ENCODE assay signal across 2 cellular contexts in the genomic region with DNA sequence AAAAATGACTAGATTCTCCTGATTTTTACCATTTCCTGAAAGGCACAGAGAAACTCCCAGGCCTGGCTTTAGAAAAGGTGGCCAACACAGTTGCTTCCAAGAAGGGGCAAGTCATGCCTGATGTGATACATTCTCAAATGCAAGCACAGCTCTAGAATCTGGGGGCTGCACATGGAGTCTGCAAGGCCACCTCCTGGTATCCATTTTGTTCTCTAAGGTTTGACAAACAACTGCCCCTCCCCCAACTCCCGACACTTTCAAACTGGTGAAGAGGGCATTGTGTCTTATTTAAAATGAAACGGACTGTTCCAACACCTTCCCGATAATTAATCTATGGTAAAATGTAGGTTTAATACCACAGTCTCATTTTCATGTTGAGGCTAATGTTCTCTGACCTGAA.
TF ChIP-seq lines count a peak whose summit lies in the region.

No MANE protein-coding gene starts in this region.

TF ChIP-seq in HepG2, 621 proteins besides CTCF, POLR2A, EP300 and RAD21:
- TF ChIP-seq NR2F6 (IDR thresholded peaks at IDR 0.05): no peak
- no peak for TF ChIP-seq NR2F6 (CRISPR knock-in tag; IDR thresholded peaks at IDR 0.05)
- no peak for TF ChIP-seq ZSCAN25 (CRISPR knock-in tag; IDR thresholded peaks at IDR 0.05)
- TF ChIP-seq RFXAP (CRISPR knock-in tag; IDR thresholded peaks at IDR 0.05; ENCODE audit: borderline replicate concordance): no peak
- no peak for TF ChIP-seq ZNF614 (CRISPR knock-in tag; IDR thresholded peaks at IDR 0.05; ENCODE audit: borderline replicate concordance)

TF ChIP-seq in H1, 55 proteins besides CTCF, POLR2A, EP300 and RAD21:
- TF ChIP-seq, protein P1, sequence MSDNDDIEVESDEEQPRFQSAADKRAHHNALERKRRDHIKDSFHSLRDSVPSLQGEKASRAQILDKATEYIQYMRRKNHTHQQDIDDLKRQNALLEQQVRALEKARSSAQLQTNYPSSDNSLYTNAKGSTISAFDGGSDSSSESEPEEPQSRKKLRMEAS (IDR thresholded peaks at IDR 0.05): 0 out of 2 replicates have a peak, but pooled peaks have one; percentile 39
- TF ChIP-seq SP2 (IDR thresholded peaks at IDR 0.05; ENCODE audit: low read length) (no peak), YY1 (IDR thresholded peaks at IDR 0.05; ENCODE audit: low read depth, low read length) (peak; percentile 87)
- TF ChIP-seq, protein P2, sequence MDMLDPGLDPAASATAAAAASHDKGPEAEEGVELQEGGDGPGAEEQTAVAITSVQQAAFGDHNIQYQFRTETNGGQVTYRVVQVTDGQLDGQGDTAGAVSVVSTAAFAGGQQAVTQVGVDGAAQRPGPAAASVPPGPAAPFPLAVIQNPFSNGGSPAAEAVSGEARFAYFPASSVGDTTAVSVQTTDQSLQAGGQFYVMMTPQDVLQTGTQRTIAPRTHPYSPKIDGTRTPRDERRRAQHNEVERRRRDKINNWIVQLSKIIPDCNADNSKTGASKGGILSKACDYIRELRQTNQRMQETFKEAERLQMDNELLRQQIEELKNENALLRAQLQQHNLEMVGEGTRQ (IDR thresholded peaks at IDR 0.05; ENCODE audit: low read length): no peak
